Comparison of ENCODE assay signal across 19 cellular contexts in the genomic region with DNA sequence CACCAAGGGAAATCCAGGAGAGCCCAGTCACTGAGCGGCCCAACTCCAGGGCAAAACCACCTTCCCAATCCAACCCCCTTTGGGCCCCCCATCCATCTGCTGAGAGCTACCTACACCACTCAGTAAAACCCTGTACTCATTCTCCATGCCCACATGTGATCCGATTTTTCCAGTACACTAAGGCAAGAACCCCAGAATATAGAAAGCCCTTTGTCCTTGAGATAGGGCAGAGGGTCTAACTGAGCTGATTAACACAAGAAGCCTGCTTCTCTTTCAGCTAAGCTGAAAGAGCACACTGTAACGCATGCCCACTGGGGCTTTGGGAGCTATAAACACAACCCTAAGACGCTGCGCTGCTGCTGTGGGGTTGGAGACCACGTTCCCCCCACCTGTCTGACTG. TPM values are rescaled to one million over a fixed set of nuclear protein-coding genes. Genes with fewer than 3 reads are reported as not detected.
"Had no signal": no experiment of that assay in that cellular context is flagged by ENCODE, and none has a peak within 500 bp of the region (broad histone marks: within the 10 kb centered on the region; RNA-seq: fewer than 3 reads in every experiment).

No MANE protein-coding gene starts in this region.

- H3K9me3 Mint-ChIP-seq: activated naive CD4-positive, alpha-beta T cell treated with anti-CD3 and anti-CD28 coated beads, Interleukin-2, amount 50 U/mL, for 24 hours; immature natural killer cell; memory B cell; naive thymus-derived CD4-positive, alpha-beta T cell; stimulated activated naive CD8-positive, alpha-beta T cell treated with anti-CD3 and anti-CD28 coated beads, Interleukin-15, Interleukin-2, amounts not matched to agents 100 ng/mL and 50 ng/mL, for 24 hours; T-helper 2 cell treated with Interferon-gamma antibody and Interleukin-4, amounts not matched to agents 5 μg/mL and 100 μg/mL, for 36 hours had no signal

- DNase-seq: activated CD4-positive, alpha-beta T cell treated with anti-CD3 and anti-CD28 coated beads for 48 hours; activated CD4-positive, CD25-positive, alpha-beta regulatory T cell; activated effector memory CD4-positive, alpha-beta T cell treated with Interleukin-2 at 50 U/mL for 16 hours; cerebellar nuclear complex; cortex of kidney; immature natural killer cell; kidney glomerular epithelial cell; naive thymus-derived CD4-positive, alpha-beta T cell; ovary; psoas muscle; right cardiac atrium had no signal

- H3K4me1 ChIP-seq: ascending aorta, breast epithelium, psoas muscle had no signal

- H3K4me3 Mint-ChIP-seq: activated naive CD4-positive, alpha-beta T cell treated with anti-CD3 and anti-CD28 coated beads, Interleukin-2, amount 50 U/mL, for 24 hours; immature natural killer cell; memory B cell; naive thymus-derived CD4-positive, alpha-beta T cell; stimulated activated naive CD8-positive, alpha-beta T cell treated with anti-CD3 and anti-CD28 coated beads, Interleukin-15, Interleukin-2, amounts not matched to agents 100 ng/mL and 50 ng/mL, for 24 hours; T-helper 2 cell treated with Interferon-gamma antibody and Interleukin-4, amounts not matched to agents 5 μg/mL and 100 μg/mL, for 36 hours had no signal

- H3K4me1 Mint-ChIP-seq: immature natural killer cell, memory B cell had no signal

- H3K27me3 Mint-ChIP-seq: activated naive CD4-positive, alpha-beta T cell treated with anti-CD3 and anti-CD28 coated beads, Interleukin-2, amount 50 U/mL, for 24 hours; memory B cell; naive thymus-derived CD4-positive, alpha-beta T cell; stimulated activated naive CD8-positive, alpha-beta T cell treated with anti-CD3 and anti-CD28 coated beads, Interleukin-15, Interleukin-2, amounts not matched to agents 100 ng/mL and 50 ng/mL, for 24 hours had no signal

- H3K27ac Mint-ChIP-seq: activated naive CD4-positive, alpha-beta T cell treated with anti-CD3 and anti-CD28 coated beads, Interleukin-2, amount 50 U/mL, for 24 hours; memory B cell had no signal

- H3K36me3 ChIP-seq: ascending aorta, breast epithelium, ovary, tibial nerve had no signal

- H3K27ac ChIP-seq: ascending aorta, breast epithelium, ovary, psoas muscle had no signal

- H3K4me3 ChIP-seq: ascending aorta, breast epithelium, ovary, psoas muscle, tibial nerve had no signal

- H3K36me3 Mint-ChIP-seq: activated naive CD4-positive, alpha-beta T cell treated with anti-CD3 and anti-CD28 coated beads, Interleukin-2, amount 50 U/mL, for 24 hours had no signal

- ATAC-seq: naive thymus-derived CD4-positive, alpha-beta T cell; psoas muscle had no signal

- H3K27me3 ChIP-seq: ascending aorta, breast epithelium, ovary, tibial nerve had no signal

- H3K9me3 ChIP-seq: ascending aorta, ovary, psoas muscle, tibial nerve had no signal

RNA-seq across cellular contexts. Expression of a gene that starts 36.0 kb away (rescaled TPM):
- total RNA-seq: ascending aorta had no signal

RNA-seq across cellular contexts. Expression of a gene that starts 44.4 kb away (rescaled TPM):
- total RNA-seq: ascending aorta, esophagus mucosa, psoas muscle had no signal
- polyA plus RNA-seq: immature natural killer cell had no signal
